20 cellular contexts compared by ENCODE assay signal in the genomic region with DNA sequence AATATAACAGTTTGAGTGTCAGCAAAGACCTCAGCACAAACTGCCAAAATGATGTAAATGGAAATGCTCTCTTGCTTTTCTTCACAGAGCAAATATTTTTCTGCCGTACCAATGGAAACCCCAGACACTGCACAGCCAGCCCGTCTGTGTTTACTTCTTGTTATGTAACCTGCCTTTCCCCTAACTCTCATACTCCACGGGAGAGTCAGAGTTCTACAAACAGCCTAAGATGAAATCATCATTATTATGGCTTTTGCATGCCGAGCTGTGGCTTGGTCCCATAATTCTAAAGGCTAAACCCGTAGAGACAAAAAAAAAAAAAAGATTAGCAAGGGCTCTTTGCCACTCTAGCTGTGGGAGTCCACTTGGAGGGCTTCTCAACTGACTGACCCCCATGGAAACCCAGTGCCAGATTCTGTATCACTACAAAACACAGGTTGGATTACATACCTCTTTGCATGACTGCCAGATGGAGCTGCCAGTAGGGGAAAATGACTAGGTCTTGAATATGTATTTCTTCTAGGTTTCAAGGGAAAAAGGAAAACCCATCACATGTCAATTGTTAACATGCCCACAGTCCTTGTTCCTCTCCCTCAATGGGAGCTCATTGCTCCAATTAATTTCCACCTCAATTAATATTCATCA.
DNase-seq lines count a peak whose midpoint lies in the region; ATAC-seq and TF ChIP-seq lines count a peak whose summit lies in the region.
"Had no signal": no experiment of that assay in that cellular context is flagged by ENCODE, and none has a peak within 500 bp of the region (broad histone marks: within the 10 kb centered on the region; RNA-seq: fewer than 3 reads in every experiment).

No MANE protein-coding gene starts in this region.

- H3K4me3 ChIP-seq in hepatocyte: no peak overlapping the region
- no peak overlapping the region for H3K4me3 ChIP-seq in upper lobe of right lung
- H3K4me3 ChIP-seq: adrenal gland, tibial nerve had no signal

- H3K9me3 ChIP-seq in hepatocyte (ENCODE audit: low read depth): no peaks in the 10 kb centered on the region
- no peaks in the 10 kb centered on the region for H3K9me3 ChIP-seq in upper lobe of right lung
- H3K9me3 ChIP-seq: adrenal gland, tibial nerve had no signal

- no peaks in the 10 kb centered on the region for H3K79me2 ChIP-seq in hepatocyte

- H3K4me2 ChIP-seq in hepatocyte: no peak overlapping the region

- H3K27ac ChIP-seq in hepatocyte: no peak overlapping the region
- no peak overlapping the region for H3K27ac ChIP-seq in upper lobe of right lung
- H3K27ac ChIP-seq: adrenal gland, tibial nerve had no signal

- peak; percentile 55 for ATAC-seq in upper lobe of right lung
- ATAC-seq: effector memory CD8-positive, alpha-beta T cell; left colon; right cardiac atrium; stimulated activated naive B cell treated with anti-CD40 and anti-IgM and Interleukin-4, amounts not matched to agents 10 μg/mL and 1 μg/mL and 100 μg/mL, for 72 hours had no signal

- no peaks in the 10 kb centered on the region for H3K36me3 ChIP-seq in hepatocyte (replicated peaks; ENCODE audit: insufficient read depth, low read depth)
- H3K36me3 ChIP-seq in upper lobe of right lung: no peaks in the 10 kb centered on the region
- H3K36me3 ChIP-seq: adrenal gland, tibial nerve had no signal

- no peaks in the 10 kb centered on the region for H3K27me3 ChIP-seq in hepatocyte
- no peaks in the 10 kb centered on the region for H3K27me3 ChIP-seq in upper lobe of right lung
- H3K27me3 ChIP-seq: adrenal gland, tibial nerve had no signal

- TF ChIP-seq CTCF in hepatocyte (IDR thresholded peaks at IDR 0.05; ENCODE audit: poor library complexity): no peak
- TF ChIP-seq CTCF in upper lobe of right lung (IDR thresholded peaks at IDR 0.05): no peak
- no peak for TF ChIP-seq CTCF in GM10266 (IDR thresholded peaks at IDR 0.05; ENCODE audit: control insufficient read depth, insufficient read depth, low read depth, missing control alignments)

- H3K4me1 ChIP-seq in hepatocyte (ENCODE audit: insufficient read depth): no peaks in the 10 kb centered on the region
- no peaks in the 10 kb centered on the region for H3K4me1 ChIP-seq in upper lobe of right lung
- H3K4me1 ChIP-seq: adrenal gland, tibial nerve had no signal

- 50% methylated on average over 5 of the region's 5 CpGs for WGBS in hepatocyte (ENCODE audit: low lambda C conversion rate, missing lambda C conversion rate)

- H4K20me1 ChIP-seq in hepatocyte (ENCODE audit: insufficient read depth, poor library complexity, severe bottlenecking): no peaks in the 10 kb centered on the region

- peak; percentile 55 for DNase-seq in NCI-H748 (lab: John Stamatoyannopoulos, UW; ENCODE audit: unreplicated experiment)
- no peak for DNase-seq in NCI-H748 treated with DMSO at 0.1 percent for 48 hours (lab: John Stamatoyannopoulos, UW)
- DNase-seq in amniotic epithelial cell (ENCODE audit: low read depth): peak; percentile 20
- peak; percentile 9 for DNase-seq in hepatocyte (ENCODE audit: low spot score)
- no peak for DNase-seq in upper lobe of right lung
- no peak for DNase-seq in NCI-H1105 treated with DMSO at 0.1 percent for 48 hours (lab: John Stamatoyannopoulos, UW)
- DNase-seq in GM10266 (ENCODE audit: extremely low spot score): no peak
- DNase-seq in kidney glomerular epithelial cell (lab: John Stamatoyannopoulos, UW): no peak
- DNase-seq: activated CD4-positive, alpha-beta T cell treated with anti-CD3 and anti-CD28 coated beads, Interleukin-2, amount 10 ng/mL, durations not matched to agents 7 days and 5 days; activated CD8-positive, alpha-beta memory T cell treated with anti-CD3 and anti-CD28 coated beads, Interleukin-2, amount 50 U/mL, for 48 hours; activated gamma-delta T cell; adrenal gland; DMS53; effector memory CD8-positive, alpha-beta T cell; left colon; NCI-H1930; RPMI8226; stimulated activated naive B cell treated with anti-CD40 and anti-IgM and Interleukin-4, amounts not matched to agents 10 μg/mL and 1 μg/mL and 100 μg/mL, for 72 hours had no signal

- no peaks in the 10 kb centered on the region for H3K9me2 ChIP-seq in hepatocyte (replicated peaks; ENCODE audit: insufficient read depth)

- intact Hi-C loops in upper lobe of right lung (cut with DNase I): no loop called here

- H2AFZ ChIP-seq in hepatocyte: no peak overlapping the region

Comparison
In these comparisons a context has a peak if more than half of its experiments do, and no peak if none do; other contexts are left out.
1. DNase-seq: peak in NCI-H748 (single experiment), amniotic epithelial cell (single experiment) and hepatocyte (single experiment); none in NCI-H748 treated with DMSO at 0.1 percent for 48 hours (single experiment), upper lobe of right lung (single experiment), NCI-H1105 treated with DMSO at 0.1 percent for 48 hours (single experiment), GM10266 (single experiment) and kidney glomerular epithelial cell (single experiment).